ENCODE assay signal across 22 cellular contexts in the genomic region with DNA sequence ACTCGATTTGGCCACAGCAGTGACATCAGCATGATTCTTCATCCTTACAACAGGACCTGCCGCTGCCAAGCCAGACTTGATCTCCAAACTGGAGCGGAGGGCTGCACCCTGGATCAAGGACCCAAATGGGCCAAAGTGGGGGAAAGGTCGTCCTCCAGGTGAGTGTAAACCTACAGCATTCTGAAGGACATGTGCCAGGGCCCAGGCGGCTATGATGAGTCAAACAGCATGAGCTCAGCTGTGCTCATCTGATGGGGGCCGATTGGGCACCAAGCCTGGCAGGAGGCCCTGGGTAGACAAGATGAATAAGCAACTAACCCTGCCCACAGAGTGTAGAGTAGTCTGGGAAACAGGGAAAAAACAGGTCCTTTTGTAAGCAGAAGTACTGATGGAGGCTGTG. TPM values are rescaled to one million over a fixed set of nuclear protein-coding genes. Genes with fewer than 3 reads are reported as not detected.
A peak's percentile ranks its signal among the peaks of the same experiment; 100 is the strongest.
DNase-seq lines count a peak whose midpoint lies in the region; ATAC-seq lines count a peak whose summit lies in the region.
"Had no signal": no experiment of that assay in that cellular context is flagged by ENCODE, and none has a peak within 500 bp of the region (broad histone marks: within the 10 kb centered on the region; RNA-seq: fewer than 3 reads in every experiment).

No MANE protein-coding gene starts in this region.

- no peaks in the 10 kb centered on the region for H3K27me3 Mint-ChIP-seq in activated naive CD8-positive, alpha-beta T cell treated with anti-CD3 and anti-CD28 coated beads, Interleukin-2, amount 50 U/mL, for 24 hours
- H3K27me3 Mint-ChIP-seq in activated naive CD8-positive, alpha-beta T cell treated with anti-CD3 and anti-CD28 coated beads for 36 hours, result no peaks in the 10 kb centered on the region
- H3K27me3 Mint-ChIP-seq in T-helper 17 cell, result no peaks in the 10 kb centered on the region

- no peak for ATAC-seq in activated naive CD8-positive, alpha-beta T cell treated with anti-CD3 and anti-CD28 coated beads, Interleukin-2, amount 50 U/mL, for 24 hours
- ATAC-seq in T-helper 17 cell, result no peak
- ATAC-seq in HG03439 (IDR thresholded peaks at IDR 0.05; ENCODE audit: unreplicated experiment), result no peak
- ATAC-seq: Panc1, SK-N-SH treated with all-trans-retinoic acid at 6 μM for 48 hours had no signal

- peaks cover 13% of the 10 kb centered on the region for H3K36me3 Mint-ChIP-seq in activated naive CD8-positive, alpha-beta T cell treated with anti-CD3 and anti-CD28 coated beads, Interleukin-2, amount 50 U/mL, for 24 hours (ENCODE audit: low read depth)
- H3K36me3 Mint-ChIP-seq in activated naive CD8-positive, alpha-beta T cell treated with anti-CD3 and anti-CD28 coated beads for 36 hours, result peaks cover 4% of the 10 kb centered on the region
- no peaks in the 10 kb centered on the region for H3K36me3 Mint-ChIP-seq in T-helper 17 cell (ENCODE audit: low read depth)

- in situ Hi-C loops in HAP-1 (cut with MboI; ENCODE audit: low sequenced_read_pairs), result no loop called here

- peaks cover 39% of the 10 kb centered on the region for H3K4me1 Mint-ChIP-seq in activated naive CD8-positive, alpha-beta T cell treated with anti-CD3 and anti-CD28 coated beads, Interleukin-2, amount 50 U/mL, for 24 hours
- peaks cover 50% of the 10 kb centered on the region for H3K4me1 Mint-ChIP-seq in activated naive CD8-positive, alpha-beta T cell treated with anti-CD3 and anti-CD28 coated beads for 36 hours
- peaks cover 45% of the 10 kb centered on the region for H3K4me1 Mint-ChIP-seq in T-helper 17 cell

- H3K4me1 ChIP-seq in HAP-1, result peaks cover 13% of the 10 kb centered on the region

- no peak for DNase-seq in activated naive CD8-positive, alpha-beta T cell treated with anti-CD3 and anti-CD28 coated beads, Interleukin-2, amount 50 U/mL, for 24 hours
- DNase-seq in activated naive CD8-positive, alpha-beta T cell treated with anti-CD3 and anti-CD28 coated beads for 36 hours, result no peak
- no peak for DNase-seq in T-helper 17 cell
- peak; percentile 47 for DNase-seq in kidney tubule cell (ENCODE audit: low spot score)
- no peak for DNase-seq in HAP-1 (ENCODE audit: low spot score in 2 of 2)
- no peak for DNase-seq in D341Med (ENCODE audit: low spot score)
- DNase-seq: AML-193; C1 segment of cervical spinal cord; DMS53; EL; H9; MG63; NCI-H1048; NCI-H1417 treated with DMSO at 0.1 percent for 48 hours; NCI-H187 treated with DMSO at 0.1 percent for 48 hours; NCI-H2107; NCI-H2227 treated with DMSO at 0.1 percent for 48 hours; NCI-H510A; NK-92 treated with Interleukin-12 subunit alpha and Interleukin-12 subunit beta, amount 100 ng/mL, for 24 hours had no signal

- H3K4me3 Mint-ChIP-seq in activated naive CD8-positive, alpha-beta T cell treated with anti-CD3 and anti-CD28 coated beads, Interleukin-2, amount 50 U/mL, for 24 hours, result no peak overlapping the region
- H3K4me3 Mint-ChIP-seq in activated naive CD8-positive, alpha-beta T cell treated with anti-CD3 and anti-CD28 coated beads for 36 hours, result no peak overlapping the region
- no peak overlapping the region for H3K4me3 Mint-ChIP-seq in T-helper 17 cell
- H3K4me3 Mint-ChIP-seq: H9 had no signal

- H3K9me3 Mint-ChIP-seq in activated naive CD8-positive, alpha-beta T cell treated with anti-CD3 and anti-CD28 coated beads, Interleukin-2, amount 50 U/mL, for 24 hours, result no peaks in the 10 kb centered on the region
- H3K9me3 Mint-ChIP-seq in activated naive CD8-positive, alpha-beta T cell treated with anti-CD3 and anti-CD28 coated beads for 36 hours, result no peaks in the 10 kb centered on the region
- H3K9me3 Mint-ChIP-seq: H9 had no signal

- H3K27ac Mint-ChIP-seq in activated naive CD8-positive, alpha-beta T cell treated with anti-CD3 and anti-CD28 coated beads, Interleukin-2, amount 50 U/mL, for 24 hours, result peak overlapping the region; percentile 12
- no peak overlapping the region for H3K27ac Mint-ChIP-seq in activated naive CD8-positive, alpha-beta T cell treated with anti-CD3 and anti-CD28 coated beads for 36 hours
- H3K27ac Mint-ChIP-seq in T-helper 17 cell, result peak overlapping the region; percentile 32
- H3K27ac Mint-ChIP-seq: H9 had no signal

- H3K4me3 ChIP-seq in HAP-1, result no peak overlapping the region
- H3K4me3 ChIP-seq: MG63 had no signal

- H3K36me3 ChIP-seq in HAP-1 (replicated peaks), result no peaks in the 10 kb centered on the region
- H3K36me3 ChIP-seq: MG63 had no signal

- H3K9me3 ChIP-seq in T-helper 17 cell (ENCODE audit: control insufficient read depth, low read length, poor library complexity, severe bottlenecking) (no peaks in the 10 kb centered on the region), HAP-1 (no peaks in the 10 kb centered on the region)
- H3K9me3 ChIP-seq: MG63 had no signal

- H3K27me3 ChIP-seq in HAP-1 (ENCODE audit: low read depth), result no peaks in the 10 kb centered on the region
- H3K27me3 ChIP-seq: MG63 had no signal

RNA-seq across cellular contexts. Expression of a gene that starts 14.4 kb away (rescaled TPM):
- 10 to 100 TPM; 59.2 to 64.0 TPM for total RNA-seq in activated naive CD8-positive, alpha-beta T cell treated with anti-CD3 and anti-CD28 coated beads for 36 hours
- total RNA-seq in T-helper 17 cell, result 10 to 100 TPM; 29.4 to 38.5 TPM

RNA-seq across cellular contexts. Expression of a gene that starts 21.2 kb away (rescaled TPM):
- 1 to 10 TPM; 5.9 to 7.0 TPM for total RNA-seq in activated naive CD8-positive, alpha-beta T cell treated with anti-CD3 and anti-CD28 coated beads for 36 hours
- 10 to 100 TPM; 27.5 to 31.0 TPM for total RNA-seq in T-helper 17 cell
